20 cellular contexts compared by ENCODE assay signal in the genomic region with DNA sequence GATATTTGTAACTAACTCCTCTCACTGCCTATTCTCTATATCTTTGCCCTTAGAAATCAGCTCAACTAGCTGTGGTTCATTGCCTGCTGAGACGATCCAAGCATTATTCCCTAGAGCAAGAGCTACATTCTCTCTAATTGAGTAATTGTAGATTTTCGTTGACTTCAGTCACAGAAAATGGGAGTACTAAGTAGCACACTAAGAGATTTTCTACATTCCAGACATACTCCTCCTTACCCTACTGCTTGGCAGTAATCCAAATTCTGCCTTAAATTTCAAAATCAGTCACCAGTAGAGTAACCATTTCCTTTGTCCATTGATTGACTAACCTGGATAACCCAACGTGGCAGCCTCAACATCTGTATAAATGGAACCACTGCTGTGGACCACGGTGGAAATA.
DNase-seq lines count a peak whose midpoint lies in the region; ATAC-seq and TF ChIP-seq lines count a peak whose summit lies in the region.
"Had no signal": no experiment of that assay in that cellular context is flagged by ENCODE, and none has a peak within 500 bp of the region (broad histone marks: within the 10 kb centered on the region; RNA-seq: fewer than 3 reads in every experiment).

No MANE protein-coding gene starts in this region.

- no peak overlapping the region for H3K4me3 Mint-ChIP-seq in activated CD8-positive, alpha-beta T cell treated with anti-CD3 and anti-CD28 coated beads for 36 hours
- H3K4me3 Mint-ChIP-seq: activated naive CD8-positive, alpha-beta T cell had no signal

- peak; percentile 85 for DNase-seq in ELR (ENCODE audit: low read depth)
- DNase-seq in RPMI7951 (ENCODE audit: low read depth), result peak; percentile 27
- peak; percentile 70 for DNase-seq in fibroblast of gingiva (ENCODE audit: low read depth)
- peak; percentile 57 for DNase-seq in non-pigmented ciliary epithelial cell (ENCODE audit: low read depth)
- no peak for DNase-seq in lower lobe of right lung
- no peak for DNase-seq in nucleus accumbens (lab: John Stamatoyannopoulos, UW)
- no peak for DNase-seq in activated CD8-positive, alpha-beta T cell treated with anti-CD3 and anti-CD28 coated beads for 36 hours
- no peak for DNase-seq in body of pancreas
- DNase-seq: activated CD4-positive, alpha-beta T cell treated with anti-CD3 and anti-CD28 coated beads for 1 hour; activated T-cell treated with anti-CD3 and anti-CD28 coated beads for 4 hours; DMS79; esophagus squamous epithelium; midbrain; NCI-H524 treated with DMSO at 0.1 percent for 48 hours; ovary; RPMI8226; T-helper 2 cell had no signal

- CTCF ChIA-PET in activated CD8-positive, alpha-beta T cell treated with anti-CD3 and anti-CD28 coated beads for 36 hours (lab: Charles Lee), result interaction anchor here (0.6 kb wide), 1 partner anchor 698 kb away, joined by 3 read pairs; no protein-coding TSS in a partner anchor

- no peak overlapping the region for H3K4me3 ChIP-seq in lower lobe of right lung
- no peak overlapping the region for H3K4me3 ChIP-seq in body of pancreas
- H3K4me3 ChIP-seq: BLaER1, esophagus squamous epithelium, ovary had no signal

- H3K9me3 ChIP-seq in lower lobe of right lung (peaks cover 3% of the 10 kb centered on the region), body of pancreas (no peaks in the 10 kb centered on the region)
- H3K9me3 ChIP-seq: BLaER1, esophagus squamous epithelium, ovary had no signal

- ATAC-seq in lower lobe of right lung (no peak), body of pancreas (no peak)
- ATAC-seq in activated CD8-positive, alpha-beta T cell treated with anti-CD3 and anti-CD28 coated beads for 36 hours, result no peak

- H3K27me3 ChIP-seq in lower lobe of right lung (ENCODE audit: low read depth) (no peaks in the 10 kb centered on the region), body of pancreas (no peaks in the 10 kb centered on the region)
- H3K27me3 ChIP-seq: BLaER1, esophagus squamous epithelium, ovary had no signal

- POLR2A ChIA-PET in activated CD8-positive, alpha-beta T cell treated with anti-CD3 and anti-CD28 coated beads for 36 hours (lab: Charles Lee), result no interaction called here

- 30 to 48% methylated on average over 4 of the region's 4 CpGs for WGBS in body of pancreas, 2 donors

- no peaks in the 10 kb centered on the region for H3K4me1 Mint-ChIP-seq in activated CD8-positive, alpha-beta T cell treated with anti-CD3 and anti-CD28 coated beads for 36 hours (ENCODE audit: low read depth)

- no peaks in the 10 kb centered on the region for H3K27me3 Mint-ChIP-seq in activated CD8-positive, alpha-beta T cell treated with anti-CD3 and anti-CD28 coated beads for 36 hours
- H3K27me3 Mint-ChIP-seq: activated naive CD8-positive, alpha-beta T cell had no signal

- H3K36me3 ChIP-seq in lower lobe of right lung, result no peaks in the 10 kb centered on the region
- H3K36me3 ChIP-seq in body of pancreas (replicated peaks in 1 of 2; ENCODE audit: insufficient read depth in 1 of 2, low read depth in 2 of 2), result no peaks in the 10 kb centered on the region
- H3K36me3 ChIP-seq: BLaER1, esophagus squamous epithelium, ovary had no signal

- no peaks in the 10 kb centered on the region for H3K36me3 Mint-ChIP-seq in activated CD8-positive, alpha-beta T cell treated with anti-CD3 and anti-CD28 coated beads for 36 hours (ENCODE audit: low read depth)
- H3K36me3 Mint-ChIP-seq: activated naive CD8-positive, alpha-beta T cell had no signal

- no peak for TF ChIP-seq CTCF in lower lobe of right lung (IDR thresholded peaks at IDR 0.05)
- no peak for TF ChIP-seq CTCF in activated CD8-positive, alpha-beta T cell treated with anti-CD3 and anti-CD28 coated beads for 36 hours (IDR thresholded peaks at IDR 0.05)
- no peak for TF ChIP-seq CTCF in body of pancreas (IDR thresholded peaks at IDR 0.05)

- H3K27ac ChIP-seq in lower lobe of right lung (no peak overlapping the region), body of pancreas (no peak overlapping the region)
- H3K27ac ChIP-seq: BLaER1, esophagus squamous epithelium, KMS-11, ovary had no signal

- no peaks in the 10 kb centered on the region for H3K4me1 ChIP-seq in lower lobe of right lung
- H3K4me1 ChIP-seq in body of pancreas, result no peaks in the 10 kb centered on the region
- H3K4me1 ChIP-seq: BLaER1 had no signal

- H3K9me3 Mint-ChIP-seq in activated CD8-positive, alpha-beta T cell treated with anti-CD3 and anti-CD28 coated beads for 36 hours, result peaks cover 1% of the 10 kb centered on the region

- H3K27ac Mint-ChIP-seq in activated CD8-positive, alpha-beta T cell treated with anti-CD3 and anti-CD28 coated beads for 36 hours, result no peak overlapping the region
- H3K27ac Mint-ChIP-seq: activated naive CD8-positive, alpha-beta T cell had no signal

- no peak for TF ChIP-seq POLR2A in body of pancreas (IDR thresholded peaks at IDR 0.05)

- intact Hi-C loops in lower lobe of right lung (cut with DNase I) (no loop called here), body of pancreas (cut with DNase I) (no loop called here)
- intact Hi-C loops in activated CD8-positive, alpha-beta T cell treated with anti-CD3 and anti-CD28 coated beads for 36 hours (cut with micrococcal nuclease), result no loop called here

Comparison
In these comparisons a context has a peak if more than half of its experiments do, and no peak if none do; other contexts are left out.
1. DNase-seq: peak in ELR (single experiment), RPMI7951 (single experiment), fibroblast of gingiva (single experiment) and non-pigmented ciliary epithelial cell (single experiment); none in lower lobe of right lung (single experiment), nucleus accumbens (0 of 56), activated CD8-positive, alpha-beta T cell treated with anti-CD3 and anti-CD28 coated beads for 36 hours (single experiment) and body of pancreas (0 of 4).